ENCODE assay signal across 34 cellular contexts in genomic region chr14:53783256-53783655, GRCh38.
"Had no signal": no experiment of that assay in that cellular context is flagged by ENCODE, and none has a peak within 500 bp of the region (broad histone marks: within the 10 kb centered on the region; RNA-seq: fewer than 3 reads in every experiment).

No MANE protein-coding gene starts in this region.

- H3K36me3 Mint-ChIP-seq: activated CD4-positive, alpha-beta memory T cell treated with anti-CD3 and anti-CD28 coated beads for 36 hours; activated CD8-positive, alpha-beta memory T cell treated with anti-CD3 and anti-CD28 coated beads, Interleukin-2, amount 10 ng/mL, durations not matched to agents 7 days and 5 days; activated naive CD4-positive, alpha-beta T cell treated with anti-CD3 and anti-CD28 coated beads, Interleukin-2, amount 10 ng/mL, durations not matched to agents 7 days and 5 days; activated naive CD4-positive, alpha-beta T cell treated with anti-CD3 and anti-CD28 coated beads, Interleukin-2, amount 50 U/mL, for 24 hours; activated naive CD8-positive, alpha-beta T cell; activated naive CD8-positive, alpha-beta T cell treated with anti-CD3 and anti-CD28 coated beads, Interleukin-2, amount 10 ng/mL, durations not matched to agents 7 days and 5 days; brain had no signal

- H3K36me3 ChIP-seq: ascending aorta, colonic mucosa had no signal

- ATAC-seq: activated CD8-positive, alpha-beta memory T cell treated with anti-CD3 and anti-CD28 coated beads, Interleukin-2, amount 10 ng/mL, durations not matched to agents 7 days and 5 days; activated CD8-positive, alpha-beta T cell treated with anti-CD3 and anti-CD28 coated beads for 36 hours; activated naive CD8-positive, alpha-beta T cell treated with anti-CD3 and anti-CD28 coated beads, Interleukin-2, amount 50 U/mL, for 24 hours had no signal

- H3K9me3 Mint-ChIP-seq: activated CD8-positive, alpha-beta T cell treated with anti-CD3 and anti-CD28 coated beads for 36 hours had no signal

- H3K4me1 ChIP-seq: ascending aorta, colonic mucosa had no signal

- H3K27ac ChIP-seq: ascending aorta, colonic mucosa, VCaP had no signal

- H3K4me3 Mint-ChIP-seq: activated B cell treated with CpG ODN at 0.5 μM for 24 hours; activated CD4-positive, alpha-beta memory T cell treated with anti-CD3 and anti-CD28 coated beads for 36 hours; activated CD8-positive, alpha-beta memory T cell treated with anti-CD3 and anti-CD28 coated beads, Interleukin-2, amount 10 ng/mL, durations not matched to agents 7 days and 5 days; activated CD8-positive, alpha-beta T cell treated with anti-CD3 and anti-CD28 coated beads for 36 hours; activated naive CD4-positive, alpha-beta T cell treated with anti-CD3 and anti-CD28 coated beads, Interleukin-2, amount 10 ng/mL, durations not matched to agents 7 days and 5 days; activated naive CD4-positive, alpha-beta T cell treated with anti-CD3 and anti-CD28 coated beads, Interleukin-2, amount 50 U/mL, for 24 hours; activated naive CD8-positive, alpha-beta T cell; activated naive CD8-positive, alpha-beta T cell treated with anti-CD3 and anti-CD28 coated beads, Interleukin-2, amount 10 ng/mL, durations not matched to agents 7 days and 5 days; activated naive CD8-positive, alpha-beta T cell treated with anti-CD3 and anti-CD28 coated beads, Interleukin-2, amount 50 U/mL, for 24 hours; activated T-cell treated with anti-CD3 and anti-CD28 coated beads, Interleukin-2, amount 50 U/mL, for 24 hours; brain; T-helper 1 cell treated with Interleukin-12 subunit alpha and Interleukin-12 subunit beta and Interleukin-4 antibody, amounts not matched to agents 30 μg/mL and 1 μg/mL, for 36 hours; T-helper 2 cell treated with Interferon-gamma antibody and Interleukin-4, amounts not matched to agents 5 μg/mL and 100 μg/mL, for 36 hours had no signal

- FAIRE-seq: TTC549 had no signal

- H3K27me3 ChIP-seq: ascending aorta, colonic mucosa had no signal

- H3K27me3 Mint-ChIP-seq: activated CD4-positive, alpha-beta memory T cell treated with anti-CD3 and anti-CD28 coated beads for 36 hours; activated CD8-positive, alpha-beta memory T cell treated with anti-CD3 and anti-CD28 coated beads, Interleukin-2, amount 10 ng/mL, durations not matched to agents 7 days and 5 days; activated CD8-positive, alpha-beta T cell treated with anti-CD3 and anti-CD28 coated beads for 36 hours; activated naive CD4-positive, alpha-beta T cell treated with anti-CD3 and anti-CD28 coated beads, Interleukin-2, amount 10 ng/mL, durations not matched to agents 7 days and 5 days; activated naive CD8-positive, alpha-beta T cell; activated naive CD8-positive, alpha-beta T cell treated with anti-CD3 and anti-CD28 coated beads, Interleukin-2, amount 10 ng/mL, durations not matched to agents 7 days and 5 days; activated naive CD8-positive, alpha-beta T cell treated with anti-CD3 and anti-CD28 coated beads, Interleukin-2, amount 50 U/mL, for 24 hours; activated T-cell treated with anti-CD3 and anti-CD28 coated beads, Interleukin-2, amount 50 U/mL, for 24 hours; brain had no signal

- DNase-seq: activated B cell treated with CpG ODN at 0.5 μM for 24 hours; activated CD4-positive, alpha-beta memory T cell treated with anti-CD3 and anti-CD28 coated beads for 36 hours; activated CD4-positive, alpha-beta T cell treated with anti-CD3 and anti-CD28 coated beads for 4 hours; activated CD4-positive, alpha-beta T cell treated with anti-CD3 and anti-CD28 coated beads, Interleukin-2, amount 50 U/mL, for 1 hour; activated CD4-positive, alpha-beta T cell treated with anti-CD3 and anti-CD28 coated beads, Interleukin-2, amount 50 U/mL, for 4 hours; activated CD4-positive, CD25-positive, alpha-beta regulatory T cell treated with anti-CD3 and anti-CD28 coated beads, Interleukin-2, amount 50 U/mL, for 72 hours; activated CD8-positive, alpha-beta memory T cell treated with anti-CD3 and anti-CD28 coated beads for 24 hours; activated CD8-positive, alpha-beta memory T cell treated with anti-CD3 and anti-CD28 coated beads, Interleukin-2, amount 10 ng/mL, durations not matched to agents 7 days and 5 days; activated CD8-positive, alpha-beta memory T cell treated with anti-CD3 and anti-CD28 coated beads, Interleukin-2, amount 50 U/mL, for 48 hours; activated CD8-positive, alpha-beta T cell treated with anti-CD3 and anti-CD28 coated beads for 36 hours; activated effector memory CD4-positive, alpha-beta T cell treated with Interleukin-2 at 50 U/mL for 16 hours; activated gamma-delta T cell; activated naive CD4-positive, alpha-beta T cell treated with anti-CD3 and anti-CD28 coated beads, Interleukin-2, amount 10 ng/mL, durations not matched to agents 7 days and 5 days; activated naive CD4-positive, alpha-beta T cell treated with Interleukin-2 at 50 U/mL for 16 hours; activated naive CD8-positive, alpha-beta T cell treated with anti-CD3 and anti-CD28 coated beads, Interleukin-2, amount 10 ng/mL, durations not matched to agents 7 days and 5 days; activated naive CD8-positive, alpha-beta T cell treated with anti-CD3 and anti-CD28 coated beads, Interleukin-2, amount 50 U/mL, for 24 hours; activated T-cell treated with anti-CD3 and anti-CD28 coated beads, Interleukin-2, amount 50 U/mL, for 24 hours; activated T-cell treated with anti-CD3 and anti-CD28 coated beads, Interleukin-2, amount 50 U/mL, for 48 hours; amygdala; anterior cingulate cortex; central memory CD4-positive, alpha-beta T cell; colonic mucosa; T-helper 1 cell; T-helper 2 cell; T-helper 9 cell had no signal

- H3K27ac Mint-ChIP-seq: activated B cell treated with CpG ODN at 0.5 μM for 24 hours; activated CD4-positive, alpha-beta memory T cell treated with anti-CD3 and anti-CD28 coated beads for 36 hours; activated CD8-positive, alpha-beta memory T cell treated with anti-CD3 and anti-CD28 coated beads, Interleukin-2, amount 10 ng/mL, durations not matched to agents 7 days and 5 days; activated CD8-positive, alpha-beta T cell treated with anti-CD3 and anti-CD28 coated beads for 36 hours; activated naive CD4-positive, alpha-beta T cell treated with anti-CD3 and anti-CD28 coated beads, Interleukin-2, amount 10 ng/mL, durations not matched to agents 7 days and 5 days; activated naive CD4-positive, alpha-beta T cell treated with anti-CD3 and anti-CD28 coated beads, Interleukin-2, amount 50 U/mL, for 24 hours; activated naive CD8-positive, alpha-beta T cell; activated naive CD8-positive, alpha-beta T cell treated with anti-CD3 and anti-CD28 coated beads, Interleukin-2, amount 10 ng/mL, durations not matched to agents 7 days and 5 days; activated naive CD8-positive, alpha-beta T cell treated with anti-CD3 and anti-CD28 coated beads, Interleukin-2, amount 50 U/mL, for 24 hours; activated T-cell treated with anti-CD3 and anti-CD28 coated beads, Interleukin-2, amount 50 U/mL, for 24 hours; activated T-helper 2 cell treated with anti-CD3 and anti-CD28 coated beads, Interferon-gamma antibody, Interleukin-2, Interleukin-4, amounts not matched to agents 10 μg/mL and 5 μg/mL and 100 μg/mL, durations not matched to agents 14 hours and 24 hours and 36 hours; brain; T-helper 1 cell treated with Interleukin-12 subunit alpha and Interleukin-12 subunit beta and Interleukin-4 antibody, amounts not matched to agents 30 μg/mL and 1 μg/mL, for 36 hours; T-helper 2 cell treated with Interferon-gamma antibody and Interleukin-4, amounts not matched to agents 5 μg/mL and 100 μg/mL, for 36 hours had no signal

- H3K4me3 ChIP-seq: ascending aorta, colonic mucosa had no signal

- H3K4me1 Mint-ChIP-seq: activated B cell treated with CpG ODN at 0.5 μM for 24 hours; activated CD8-positive, alpha-beta memory T cell treated with anti-CD3 and anti-CD28 coated beads, Interleukin-2, amount 10 ng/mL, durations not matched to agents 7 days and 5 days; activated naive CD4-positive, alpha-beta T cell treated with anti-CD3 and anti-CD28 coated beads, Interleukin-2, amount 10 ng/mL, durations not matched to agents 7 days and 5 days; activated naive CD4-positive, alpha-beta T cell treated with anti-CD3 and anti-CD28 coated beads, Interleukin-2, amount 50 U/mL, for 24 hours; activated naive CD8-positive, alpha-beta T cell treated with anti-CD3 and anti-CD28 coated beads, Interleukin-2, amount 10 ng/mL, durations not matched to agents 7 days and 5 days; activated naive CD8-positive, alpha-beta T cell treated with anti-CD3 and anti-CD28 coated beads, Interleukin-2, amount 50 U/mL, for 24 hours; brain had no signal

- H3K9me3 ChIP-seq: ascending aorta, colonic mucosa had no signal
